29 cellular contexts compared by ENCODE assay signal in the genomic region with DNA sequence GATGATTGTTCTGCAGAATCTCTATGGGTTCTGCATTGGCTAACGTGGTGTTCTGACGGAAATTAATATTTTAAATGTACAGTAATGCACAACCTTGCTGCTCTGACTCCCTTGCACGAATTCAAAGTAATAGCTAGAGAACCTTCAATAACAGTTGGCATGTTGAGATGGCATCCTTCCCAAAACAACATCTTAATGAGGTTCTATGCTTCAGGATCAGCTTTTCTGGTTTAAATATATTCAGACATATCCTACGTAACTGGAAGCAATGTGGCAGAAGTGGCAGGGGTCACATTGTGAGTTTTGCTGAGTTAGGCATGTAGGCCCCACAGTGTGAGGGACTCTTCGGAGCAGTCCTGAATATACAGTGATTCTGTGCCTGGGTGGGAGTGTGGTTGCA. TPM values are rescaled to one million over a fixed set of nuclear protein-coding genes. Genes with fewer than 3 reads are reported as not detected.
DNase-seq lines count a peak whose midpoint lies in the region; ATAC-seq, FAIRE-seq and TF ChIP-seq lines count a peak whose summit lies in the region.
"Had no signal": no experiment of that assay in that cellular context is flagged by ENCODE, and none has a peak within 500 bp of the region (broad histone marks: within the 10 kb centered on the region; RNA-seq: fewer than 3 reads in every experiment).

No MANE protein-coding gene starts in this region.

- H3K4me2 ChIP-seq in GM23338 (no peak overlapping the region), astrocyte (ENCODE audit: low read length) (peak overlapping the region; percentile 83)

- peaks cover 4% of the 10 kb centered on the region; the same call in 1 of the 2 replicates for H3K36me3 ChIP-seq in GM23338 (ENCODE audit: insufficient read depth)
- peaks cover 3% of the 10 kb centered on the region for H3K36me3 ChIP-seq in astrocyte (ENCODE audit: insufficient read depth, low read length)
- no peaks in the 10 kb centered on the region for H3K36me3 ChIP-seq in right lobe of liver
- H3K36me3 ChIP-seq: prostate gland, WERI-Rb-1 had no signal

- DNase-seq in GM23338 (ENCODE audit: low spot score) (no peak), astrocyte (ENCODE audit: low read depth) (peak; percentile 56), fibroblast of peridontal ligament (ENCODE audit: extremely low read depth) (peak; percentile 17), sciatic nerve (ENCODE audit: low spot score) (no peak), middle frontal gyrus (ENCODE audit: extremely low spot score, low spot score) (no peak), right lobe of liver (no peak), islet precursor cell (no peak), SHP77 (lab: John Stamatoyannopoulos, UW) (no peak)
- DNase-seq: activated CD4-positive, alpha-beta T cell treated with anti-CD3 and anti-CD28 coated beads, Interleukin-2, amount 10 ng/mL, durations not matched to agents 24 days and 14 days; activated CD8-positive, alpha-beta memory T cell treated with anti-CD3 and anti-CD28 coated beads for 24 hours; activated T-cell treated with anti-CD3 and anti-CD28 coated beads for 4 hours; anterior cingulate cortex; central memory CD4-positive, alpha-beta T cell; dermis blood vessel endothelial cell; DMS79; GF-D8; left cardiac atrium; NCI-H1092; NCI-H1694 treated with DMSO at 0.1 percent for 48 hours; RPMI8226; upper lobe of right lung; WERI-Rb-1 had no signal

- WGBS in right lobe of liver (ENCODE audit: insufficient coverage, low coverage, low lambda C conversion rate, missing lambda C conversion rate): 87% methylated on average over 5 of the region's 5 CpGs

- H3K27me3 ChIP-seq in GM23338 (ENCODE audit: insufficient read depth) (no peaks in the 10 kb centered on the region), astrocyte (ENCODE audit: insufficient read depth, low read length) (no peaks in the 10 kb centered on the region), right lobe of liver (no peaks in the 10 kb centered on the region)
- H3K27me3 ChIP-seq: BLaER1 treated with 17β-estradiol and CSF1 and Interleukin-3, amounts not matched to agents 10 nM and 100 nM; hepatocyte; upper lobe of right lung had no signal

- FAIRE-seq in astrocyte (lab: Jason Lieb, UNC): peak; percentile 82
- FAIRE-seq: endometrium, H1 had no signal

- H3K36me3 Mint-ChIP-seq in GM23338 (ENCODE audit: low read depth) (peaks cover 10% of the 10 kb centered on the region), astrocyte (ENCODE audit: low read depth, unreplicated experiment) (peaks cover 16% of the 10 kb centered on the region)
- H3K36me3 Mint-ChIP-seq: activated naive CD4-positive, alpha-beta T cell treated with anti-CD3 and anti-CD28 coated beads, Interleukin-2, amount 50 U/mL, for 72 hours had no signal

- no peak overlapping the region for H3K9ac ChIP-seq in astrocyte (ENCODE audit: low read length)
- H3K9ac ChIP-seq: BLaER1 treated with 17β-estradiol and CSF1 and Interleukin-3, amounts not matched to agents 10 nM and 100 nM had no signal

- peaks cover 27% of the 10 kb centered on the region for H3K4me1 Mint-ChIP-seq in GM23338
- H3K4me1 Mint-ChIP-seq in astrocyte (ENCODE audit: low read depth, unreplicated experiment): peaks cover 48% of the 10 kb centered on the region

- H3K9me3 Mint-ChIP-seq in GM23338: no peaks in the 10 kb centered on the region
- no peaks in the 10 kb centered on the region for H3K9me3 Mint-ChIP-seq in astrocyte (ENCODE audit: unreplicated experiment)
- H3K9me3 Mint-ChIP-seq: activated CD4-positive, alpha-beta T cell treated with anti-CD3 and anti-CD28 coated beads, Interleukin-2, amount 10 ng/mL, durations not matched to agents 24 days and 14 days; activated naive CD4-positive, alpha-beta T cell treated with anti-CD3 and anti-CD28 coated beads, Interleukin-2, amount 50 U/mL, for 72 hours; stimulated activated effector memory CD8-positive, alpha-beta T cell treated with anti-CD3 and anti-CD28 coated beads, Interleukin-12 subunit alpha, Interleukin-12 subunit beta, amount 100 ng/mL, for 72 hours had no signal

- no peaks in the 10 kb centered on the region for H3K9me2 ChIP-seq in GM23338 (ENCODE audit: insufficient read depth)

- TF ChIP-seq CTCF in GM23338 (conservative IDR thresholded peaks at IDR 0.05; ENCODE audit: low read depth in 2 of 2) (no peak), astrocyte (IDR thresholded peaks at IDR 0.05; ENCODE audit: insufficient read depth, low read depth, low read length) (no peak), right lobe of liver (IDR thresholded peaks at IDR 0.05) (no peak)

- H2AFZ ChIP-seq in GM23338 (no peak overlapping the region), astrocyte (ENCODE audit: low read depth, low read length) (no peak overlapping the region)
- H2AFZ ChIP-seq: hepatocyte had no signal

- no peak for TF ChIP-seq POLR2A in right lobe of liver (IDR thresholded peaks at IDR 0.05)

- no peaks in the 10 kb centered on the region for H3F3A ChIP-seq in GM23338 (replicated peaks; ENCODE audit: low read depth)

- no peak overlapping the region for H3K4me3 ChIP-seq in GM23338
- H3K4me3 ChIP-seq in astrocyte (ENCODE audit: insufficient read depth, low read depth, low read length): no peak overlapping the region
- H3K4me3 ChIP-seq in right lobe of liver: no peak overlapping the region
- H3K4me3 ChIP-seq: BLaER1 treated with 17β-estradiol and CSF1 and Interleukin-3, amounts not matched to agents 10 nM and 100 nM; hepatocyte; prostate gland; upper lobe of right lung had no signal

- H3K79me2 ChIP-seq in GM23338 (replicated peaks; ENCODE audit: insufficient read depth) (peaks cover 79% of the 10 kb centered on the region), astrocyte (ENCODE audit: insufficient read depth, low read length) (peaks cover 78% of the 10 kb centered on the region)

- intact Hi-C loops in sciatic nerve (cut with DNase I): no loop called here
- intact Hi-C loops in right lobe of liver (cut with DNase I): no loop called here

- H3K9me3 ChIP-seq in astrocyte (ENCODE audit: insufficient read depth, low read depth, low read length): no peaks in the 10 kb centered on the region
- no peaks in the 10 kb centered on the region for H3K9me3 ChIP-seq in right lobe of liver
- H3K9me3 ChIP-seq: prostate gland, upper lobe of right lung had no signal

- H3K4me3 Mint-ChIP-seq in GM23338: no peak overlapping the region
- H3K4me3 Mint-ChIP-seq in astrocyte (ENCODE audit: unreplicated experiment): no peak overlapping the region
- H3K4me3 Mint-ChIP-seq: activated CD4-positive, alpha-beta T cell treated with anti-CD3 and anti-CD28 coated beads, Interleukin-2, amount 10 ng/mL, durations not matched to agents 24 days and 14 days; stimulated activated effector memory CD8-positive, alpha-beta T cell treated with anti-CD3 and anti-CD28 coated beads, Interleukin-12 subunit alpha, Interleukin-12 subunit beta, amount 100 ng/mL, for 72 hours had no signal

- H3K27ac Mint-ChIP-seq in GM23338: peak overlapping the region; percentile 29; the same call in 1 of the 2 replicates
- H3K27ac Mint-ChIP-seq in astrocyte (ENCODE audit: unreplicated experiment): no peak overlapping the region
- H3K27ac Mint-ChIP-seq: activated CD4-positive, alpha-beta T cell treated with anti-CD3 and anti-CD28 coated beads, Interleukin-2, amount 10 ng/mL, durations not matched to agents 24 days and 14 days; activated naive CD4-positive, alpha-beta T cell treated with anti-CD3 and anti-CD28 coated beads, Interleukin-2, amount 50 U/mL, for 72 hours; stimulated activated effector memory CD8-positive, alpha-beta T cell treated with anti-CD3 and anti-CD28 coated beads, Interleukin-12 subunit alpha, Interleukin-12 subunit beta, amount 100 ng/mL, for 72 hours had no signal

- H3K4me1 ChIP-seq in GM23338 (ENCODE audit: insufficient read depth) (peaks cover 12% of the 10 kb centered on the region), astrocyte (ENCODE audit: insufficient read depth, low read length) (peaks cover 43% of the 10 kb centered on the region), right lobe of liver (peaks cover 0 to 6% (median 0%) of the 10 kb centered on the region in 4 donors)

- ATAC-seq in GM23338: no peak
- ATAC-seq in sciatic nerve: peak; percentile 3
- no peak for ATAC-seq in right lobe of liver
- ATAC-seq: activated naive CD4-positive, alpha-beta T cell treated with anti-CD3 and anti-CD28 coated beads, Interleukin-2, amount 50 U/mL, for 72 hours; stimulated activated effector memory CD8-positive, alpha-beta T cell treated with anti-CD3 and anti-CD28 coated beads, Interleukin-12 subunit alpha, Interleukin-12 subunit beta, amount 100 ng/mL, for 72 hours; upper lobe of right lung had no signal

- H3K27ac ChIP-seq in GM23338 (ENCODE audit: low read depth): no peak overlapping the region
- peak overlapping the region; percentile 94 for H3K27ac ChIP-seq in astrocyte (ENCODE audit: low read depth, low read length)
- no peak overlapping the region for H3K27ac ChIP-seq in right lobe of liver
- H3K27ac ChIP-seq: hepatocyte, prostate gland, upper lobe of right lung, WERI-Rb-1 had no signal

- H3K27me3 Mint-ChIP-seq in GM23338 (ENCODE audit: insufficient read depth, low read depth, poor library complexity): no peaks in the 10 kb centered on the region
- H3K27me3 Mint-ChIP-seq in astrocyte (ENCODE audit: low read depth, unreplicated experiment): no peaks in the 10 kb centered on the region

- H4K20me1 ChIP-seq in GM23338 (replicated peaks; ENCODE audit: insufficient read depth) (peaks cover 3% of the 10 kb centered on the region; the same call in 1 of the 2 replicates), astrocyte (ENCODE audit: insufficient read depth, low read length) (peaks cover 8% of the 10 kb centered on the region)

TF ChIP-seq in GM23338, 12 proteins besides CTCF, POLR2A, EP300 and RAD21:
- TF ChIP-seq EZH2phosphoT487 (IDR thresholded peaks at IDR 0.05; ENCODE audit: unreplicated experiment): no peak
TF ChIP-seq in GM23338: peak in this region for 0.

RNA-seq across cellular contexts. Expression of a gene that starts 25.7 kb away (rescaled TPM):
- 41.5 and 45.2 TPM in 2 replicates for total RNA-seq in GM23338 (2014; rRNA removed; shearing (Covaris generic))
- 16.8 and 18.8 TPM in 2 replicates for polyA plus RNA-seq in GM23338 (2016; fragmentation: Nextera tagmentation; extraction: Ambion mirVana)
- total RNA-seq in astrocyte: 83.2 and 83.7 TPM in 2 replicates
- total RNA-seq in sciatic nerve: 82.7 TPM
- 10 to 100 TPM in 4 of 6 experiments, 1 to 10 TPM in 2; 8.2 to 17.4 (median 12.2) TPM for total RNA-seq in right lobe of liver

Comparison
In these comparisons a context has a peak if more than half of its experiments do, and no peak if none do; other contexts are left out.
1. DNase-seq: peak in astrocyte (single experiment) and fibroblast of peridontal ligament (single experiment); none in GM23338 (single experiment), sciatic nerve (single experiment), middle frontal gyrus (single experiment), right lobe of liver (0 of 3), islet precursor cell (single experiment) and SHP77 (0 of 2).